Comparison of ENCODE assay signal across 17 cellular contexts in the genomic region with DNA sequence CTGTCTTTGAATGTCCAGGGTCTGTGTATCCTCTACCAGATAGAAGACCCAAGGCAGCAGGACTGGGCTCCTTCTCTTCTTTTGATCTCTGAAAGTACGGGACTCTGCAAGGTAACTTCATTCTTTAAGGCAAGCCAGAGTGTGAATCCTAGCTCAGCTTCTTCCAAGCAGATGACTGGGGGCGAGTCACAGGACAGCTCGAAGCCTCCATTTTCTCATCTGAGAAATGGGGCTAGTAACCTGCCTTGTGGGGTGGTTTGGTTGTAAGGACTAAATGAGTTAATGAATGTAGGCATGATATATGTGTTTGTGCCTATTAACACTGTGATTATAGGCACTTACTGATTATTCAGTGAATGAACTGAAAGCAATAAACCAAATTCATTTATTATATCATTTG. TPM values are rescaled to one million over a fixed set of nuclear protein-coding genes. Genes with fewer than 3 reads are reported as not detected.
A peak's percentile ranks its signal among the peaks of the same experiment; 100 is the strongest.
DNase-seq lines count a peak whose midpoint lies in the region; ATAC-seq and TF ChIP-seq lines count a peak whose summit lies in the region.
"Had no signal": no experiment of that assay in that cellular context is flagged by ENCODE, and none has a peak within 500 bp of the region (broad histone marks: within the 10 kb centered on the region; RNA-seq: fewer than 3 reads in every experiment).

No MANE protein-coding gene starts in this region.

- H3K36me3 Mint-ChIP-seq in activated T-cell treated with anti-CD3 and anti-CD28 coated beads, Interleukin-2, amount 50 U/mL, for 72 hours (ENCODE audit: insufficient read depth in 2 of 2): peaks cover 6 to 14% of the 10 kb centered on the region in 2 donors
- H3K36me3 Mint-ChIP-seq in activated naive CD8-positive, alpha-beta T cell treated with anti-CD3 and anti-CD28 coated beads, Interleukin-2, amount 50 U/mL, for 24 hours (ENCODE audit: low read depth): peaks cover 32% of the 10 kb centered on the region
- H3K36me3 Mint-ChIP-seq in stimulated activated memory B cell treated with anti-CD40 and anti-IgM and Interleukin-4, amounts not matched to agents 10 μg/mL and 1 μg/mL and 100 μg/mL, for 72 hours: peaks cover 47% of the 10 kb centered on the region

- H3K27me3 Mint-ChIP-seq in activated T-cell treated with anti-CD3 and anti-CD28 coated beads, Interleukin-2, amount 50 U/mL, for 72 hours (ENCODE audit: low read depth): no peaks in the 10 kb centered on the region
- no peaks in the 10 kb centered on the region for H3K27me3 Mint-ChIP-seq in activated naive CD8-positive, alpha-beta T cell treated with anti-CD3 and anti-CD28 coated beads, Interleukin-2, amount 50 U/mL, for 24 hours
- no peaks in the 10 kb centered on the region for H3K27me3 Mint-ChIP-seq in stimulated activated memory B cell treated with anti-CD40 and anti-IgM and Interleukin-4, amounts not matched to agents 10 μg/mL and 1 μg/mL and 100 μg/mL, for 72 hours
- H3K27me3 Mint-ChIP-seq: IgD-negative memory B cell had no signal

- no peaks in the 10 kb centered on the region for H3K9me3 Mint-ChIP-seq in activated T-cell treated with anti-CD3 and anti-CD28 coated beads, Interleukin-2, amount 50 U/mL, for 72 hours
- no peaks in the 10 kb centered on the region for H3K9me3 Mint-ChIP-seq in activated naive CD8-positive, alpha-beta T cell treated with anti-CD3 and anti-CD28 coated beads, Interleukin-2, amount 50 U/mL, for 24 hours
- no peaks in the 10 kb centered on the region for H3K9me3 Mint-ChIP-seq in stimulated activated memory B cell treated with anti-CD40 and anti-IgM and Interleukin-4, amounts not matched to agents 10 μg/mL and 1 μg/mL and 100 μg/mL, for 72 hours
- H3K9me3 Mint-ChIP-seq: H9, IgD-negative memory B cell had no signal

- peak overlapping the region; percentile 33 to 62 for H3K4me3 Mint-ChIP-seq in activated T-cell treated with anti-CD3 and anti-CD28 coated beads, Interleukin-2, amount 50 U/mL, for 72 hours
- peak overlapping the region; percentile 49 for H3K4me3 Mint-ChIP-seq in activated naive CD8-positive, alpha-beta T cell treated with anti-CD3 and anti-CD28 coated beads, Interleukin-2, amount 50 U/mL, for 24 hours
- H3K4me3 Mint-ChIP-seq in stimulated activated memory B cell treated with anti-CD40 and anti-IgM and Interleukin-4, amounts not matched to agents 10 μg/mL and 1 μg/mL and 100 μg/mL, for 72 hours: no peak overlapping the region
- H3K4me3 Mint-ChIP-seq: H9 had no signal

- peaks cover 75% of the 10 kb centered on the region for H3K4me1 Mint-ChIP-seq in activated T-cell treated with anti-CD3 and anti-CD28 coated beads, Interleukin-2, amount 50 U/mL, for 72 hours (ENCODE audit: low read depth)
- peaks cover 70% of the 10 kb centered on the region for H3K4me1 Mint-ChIP-seq in activated naive CD8-positive, alpha-beta T cell treated with anti-CD3 and anti-CD28 coated beads, Interleukin-2, amount 50 U/mL, for 24 hours
- peaks cover 41% of the 10 kb centered on the region for H3K4me1 Mint-ChIP-seq in stimulated activated memory B cell treated with anti-CD40 and anti-IgM and Interleukin-4, amounts not matched to agents 10 μg/mL and 1 μg/mL and 100 μg/mL, for 72 hours

- TF ChIP-seq EP300 in Ishikawa (IDR thresholded peaks at IDR 0.05; ENCODE audit: borderline replicate concordance): no peak

- H3K27ac Mint-ChIP-seq in activated T-cell treated with anti-CD3 and anti-CD28 coated beads, Interleukin-2, amount 50 U/mL, for 72 hours: peak overlapping the region; percentile 66
- peak overlapping the region; percentile 92 for H3K27ac Mint-ChIP-seq in activated naive CD8-positive, alpha-beta T cell treated with anti-CD3 and anti-CD28 coated beads, Interleukin-2, amount 50 U/mL, for 24 hours
- peak overlapping the region; percentile 79 for H3K27ac Mint-ChIP-seq in stimulated activated memory B cell treated with anti-CD40 and anti-IgM and Interleukin-4, amounts not matched to agents 10 μg/mL and 1 μg/mL and 100 μg/mL, for 72 hours

- no peak for DNase-seq in activated T-cell treated with anti-CD3 and anti-CD28 coated beads, Interleukin-2, amount 50 U/mL, for 72 hours
- DNase-seq in activated T-cell treated with anti-CD3 and anti-CD28 coated beads, Interleukin-2, amount 50 U/mL, for 1 hour: no peak
- DNase-seq in activated naive CD8-positive, alpha-beta T cell treated with anti-CD3 and anti-CD28 coated beads, Interleukin-2, amount 50 U/mL, for 24 hours: no peak
- no peak for DNase-seq in HT-29 (ENCODE audit: low spot score)
- no peak for DNase-seq in T-helper 9 cell
- DNase-seq: Calu3, erythroblast, H9, NCI-H1048, NCI-H2029, NCI-H446, occipital lobe, uterus had no signal

- ATAC-seq in activated T-cell treated with anti-CD3 and anti-CD28 coated beads, Interleukin-2, amount 50 U/mL, for 72 hours (replicated peaks in 1 of 2): no peak
- ATAC-seq in activated naive CD8-positive, alpha-beta T cell treated with anti-CD3 and anti-CD28 coated beads, Interleukin-2, amount 50 U/mL, for 24 hours: peak; percentile 25
- no peak for ATAC-seq in stimulated activated memory B cell treated with anti-CD40 and anti-IgM and Interleukin-4, amounts not matched to agents 10 μg/mL and 1 μg/mL and 100 μg/mL, for 72 hours
- ATAC-seq in HG02571 (IDR thresholded peaks at IDR 0.05; ENCODE audit: unreplicated experiment): no peak

- TF ChIP-seq RAD21 in Ishikawa (IDR thresholded peaks at IDR 0.05; ENCODE audit: low read depth): no peak

TF ChIP-seq in Ishikawa, 13 proteins besides CTCF, POLR2A, EP300 and RAD21:
- TF ChIP-seq, protein P1, sequence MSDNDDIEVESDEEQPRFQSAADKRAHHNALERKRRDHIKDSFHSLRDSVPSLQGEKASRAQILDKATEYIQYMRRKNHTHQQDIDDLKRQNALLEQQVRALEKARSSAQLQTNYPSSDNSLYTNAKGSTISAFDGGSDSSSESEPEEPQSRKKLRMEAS (IDR thresholded peaks at IDR 0.05): 0 out of 2 replicates have a peak, but pooled peaks have one; percentile 2
- TF ChIP-seq TEAD4 (IDR thresholded peaks at IDR 0.05): no peak

RNA-seq across cellular contexts. Expression of a gene that starts 46.7 kb away (rescaled TPM):
- total RNA-seq in activated T-cell treated with anti-CD3 and anti-CD28 coated beads, Interleukin-2, amount 50 U/mL, for 72 hours: 10 to 100 TPM; 78.0 to 94.4 TPM
- 18.2 and 18.7 TPM in 2 replicates for total RNA-seq in HT-29 (2014; rRNA removed; shearing (Covaris generic))
